Comparison of ENCODE assay signal across 13 cellular contexts in genomic region chr20:50328161-50328979, GRCh38.
DNase-seq lines count a peak whose midpoint lies in the region; ATAC-seq and TF ChIP-seq lines count a peak whose summit lies in the region.
"Had no signal": no experiment of that assay in that cellular context is flagged by ENCODE, and none has a peak within 500 bp of the region (broad histone marks: within the 10 kb centered on the region; RNA-seq: fewer than 3 reads in every experiment).

No MANE protein-coding gene starts in this region.

- H3K4me3 ChIP-seq in HEK293 (ENCODE audit: low read depth, low read length): no peak overlapping the region
- no peak overlapping the region for H3K4me3 ChIP-seq in neuronal stem cell (ENCODE audit: low read length in 2 of 2)
- H3K4me3 ChIP-seq: HAP-1 had no signal

- H3K4me2 ChIP-seq in neuronal stem cell (ENCODE audit: insufficient read depth, low read length, poor library complexity, severe bottlenecking): no peak overlapping the region

- H2BK15ac ChIP-seq in neuronal stem cell (ENCODE audit: low read length): no peak overlapping the region

- peak overlapping the region; percentile 52 for H2BK12ac ChIP-seq in neuronal stem cell (ENCODE audit: low read length)

- TF ChIP-seq CTCF in HEK293 (tag by site-specific recombination; IDR thresholded peaks at IDR 0.05): no peak

- no peak for ATAC-seq in HG02840 (IDR thresholded peaks at IDR 0.05; ENCODE audit: low FRiP score, unreplicated experiment)
- ATAC-seq: CD8-positive, alpha-beta T cell had no signal

- H3K36me3 ChIP-seq in HEK293 (ENCODE audit: control insufficient read depth in 2 of 2, insufficient read depth in 1 of 2, low read length in 2 of 2) (no peaks in the 10 kb centered on the region), neuronal stem cell (replicated peaks in 1 of 2; ENCODE audit: control insufficient read depth in 2 of 2, insufficient read depth in 2 of 2, low read length in 2 of 2) (no peaks in the 10 kb centered on the region)
- H3K36me3 ChIP-seq: HAP-1 had no signal

- no peak overlapping the region for H4K91ac ChIP-seq in neuronal stem cell (ENCODE audit: low read depth, low read length, poor library complexity)

- no peak overlapping the region for H4K8ac ChIP-seq in neuronal stem cell (ENCODE audit: low read depth, low read length)

- no peak overlapping the region for H2BK5ac ChIP-seq in neuronal stem cell (ENCODE audit: low read length)

- CTCF ChIA-PET in HEK293 (lab: Yijun Ruan, JAX): no interaction called here

- H3K9me3 ChIP-seq in HEK293 (ENCODE audit: control insufficient read depth, insufficient read depth, low read depth, low read length) (no peaks in the 10 kb centered on the region), neuronal stem cell (replicated peaks in 1 of 2; ENCODE audit: control insufficient read depth in 2 of 2, insufficient read depth in 1 of 2, low read depth in 1 of 2, low read length in 2 of 2) (no peaks in the 10 kb centered on the region)
- H3K9me3 ChIP-seq: HAP-1 had no signal

- no peak overlapping the region for H3K18ac ChIP-seq in neuronal stem cell (ENCODE audit: low read length)

- no peak overlapping the region for H3K27ac ChIP-seq in HEK293 (ENCODE audit: extremely low read depth, low read depth, low read length)
- no peak overlapping the region for H3K27ac ChIP-seq in neuronal stem cell (replicated peaks; ENCODE audit: low read length)
- H3K27ac ChIP-seq: HL-60 had no signal

- WGBS in neuronal stem cell (ENCODE audit: extremely low coverage in 2 of 2, insufficient read length in 2 of 2, insufficient replicate concordance in 1 of 2), 2 donors: no CpG with 5 or more reads among the region's 7 CpGs

- DNase-seq in amniotic epithelial cell (ENCODE audit: low read depth): peak; percentile 58
- DNase-seq in neuronal stem cell (ENCODE audit: low spot score): no peak
- DNase-seq in OCI-M1 (lab: John Stamatoyannopoulos, UW): no peak
- DNase-seq in stimulated activated CD4-positive, alpha-beta T cell treated with anti-CD3 and anti-CD28 coated beads, Interleukin-2, amount 100 ng/mL, for 48 hours: no peak
- DNase-seq: CD8-positive, alpha-beta T cell; COR-L47; DND-41; GDM1; HFFc6 had no signal

- peak overlapping the region; percentile 30 for H3K4ac ChIP-seq in neuronal stem cell (ENCODE audit: low read length)

- H3K14ac ChIP-seq in neuronal stem cell (ENCODE audit: low read length): no peak overlapping the region

- H3K79me1 ChIP-seq in neuronal stem cell (ENCODE audit: low read depth, low read length): no peaks in the 10 kb centered on the region

- peaks cover 0 to 3% (median 0%) of the 10 kb centered on the region in 3 experiments for H3K27me3 ChIP-seq in neuronal stem cell (ENCODE audit: control insufficient read depth in 3 of 3, insufficient read depth in 3 of 3, low read depth in 1 of 3, low read length in 3 of 3)

- H3K9ac ChIP-seq in neuronal stem cell (ENCODE audit: low read depth, low read length, poor library complexity): no peak overlapping the region

- H3K4me1 ChIP-seq in HEK293 (ENCODE audit: control insufficient read depth, insufficient read depth, low read length) (no peaks in the 10 kb centered on the region), neuronal stem cell (ENCODE audit: control insufficient read depth in 2 of 2, insufficient read depth in 1 of 2, low read depth in 1 of 2, low read length in 2 of 2) (peaks cover 4 to 10% of the 10 kb centered on the region in 2 donors)
- H3K4me1 ChIP-seq: HAP-1 had no signal

- no peak overlapping the region for H3K23ac ChIP-seq in neuronal stem cell (ENCODE audit: low read depth, low read length, poor library complexity)

- POLR2A ChIA-PET in HEK293 (lab: Yijun Ruan, JAX): no interaction called here

- H2BK120ac ChIP-seq in neuronal stem cell (ENCODE audit: low read depth, low read length): no peak overlapping the region

- H2AFZ ChIP-seq in neuronal stem cell (ENCODE audit: low read length): no peak overlapping the region

- peak overlapping the region; percentile 85 for H2AK5ac ChIP-seq in neuronal stem cell (ENCODE audit: low read depth, low read length)

TF ChIP-seq in HEK293, 187 proteins besides CTCF, POLR2A, EP300 and RAD21:
- TF ChIP-seq ZFHX2 (tag by site-specific recombination; conservative IDR thresholded peaks at IDR 0.05) (peak; percentile 72), SETDB1 (IDR thresholded peaks at IDR 0.05; ENCODE audit: insufficient read length, low read length) (peak; percentile 77), ZNF140 (tag by site-specific recombination; IDR thresholded peaks at IDR 0.05) (0 out of 2 replicates have a peak, but pooled peaks have one; percentile 4), AEBP2 (tag by site-specific recombination; IDR thresholded peaks at IDR 0.05; ENCODE audit: borderline replicate concordance) (no peak), ZNF37A (tag by site-specific recombination; IDR thresholded peaks at IDR 0.05) (no peak), EGR2 (tag by site-specific recombination; IDR thresholded peaks at IDR 0.05; ENCODE audit: low read depth) (peak; percentile 37; the same call in 1 of the 2 replicates)
